10 cellular contexts compared by ENCODE assay signal in the genomic region with DNA sequence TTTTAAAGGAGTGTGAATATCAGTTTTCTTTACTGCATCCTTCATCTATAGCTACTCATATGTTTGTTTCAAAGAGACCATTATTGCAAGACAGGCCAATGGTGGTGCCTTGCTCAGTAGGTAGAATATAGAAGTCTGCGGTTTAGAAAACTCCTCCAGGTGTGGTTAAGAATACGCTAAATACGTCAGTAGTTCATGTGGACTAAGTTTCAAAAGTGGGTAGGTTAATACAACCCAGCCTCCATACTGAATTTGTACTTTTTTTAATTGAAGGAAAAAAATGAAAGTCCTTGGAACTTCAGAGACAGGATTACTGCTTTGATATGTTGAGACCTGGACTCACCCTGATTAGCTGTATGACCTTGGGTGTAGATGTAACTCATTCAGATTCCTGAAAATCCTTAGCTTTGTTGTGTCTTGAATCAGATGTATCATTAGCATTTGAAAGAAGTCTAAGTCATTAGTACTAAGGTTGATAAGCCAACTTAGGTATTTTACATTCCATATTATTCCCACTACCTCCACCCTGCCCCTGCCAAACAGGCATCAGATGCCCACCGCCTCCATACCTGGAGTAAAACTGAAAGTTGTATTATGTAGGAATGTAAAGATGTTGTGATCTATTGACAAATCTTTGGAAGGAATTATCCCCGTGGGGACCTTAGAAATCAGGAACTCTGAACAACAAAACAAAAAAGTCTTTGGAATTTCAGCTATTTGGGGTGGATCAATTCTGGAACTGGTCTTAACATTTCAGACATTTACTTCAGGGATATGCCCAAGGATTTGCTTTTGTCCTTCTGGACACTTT. TPM values are rescaled to one million over a fixed set of nuclear protein-coding genes. Genes with fewer than 3 reads are reported as not detected.
DNase-seq lines count a peak whose midpoint lies in the region; ATAC-seq and TF ChIP-seq lines count a peak whose summit lies in the region.
"Had no signal": no experiment of that assay in that cellular context is flagged by ENCODE, and none has a peak within 500 bp of the region (broad histone marks: within the 10 kb centered on the region; RNA-seq: fewer than 3 reads in every experiment).

No MANE protein-coding gene starts in this region.

- H3K4me3 Mint-ChIP-seq in endodermal cell: no peak overlapping the region
- H3K4me3 Mint-ChIP-seq: activated naive CD8-positive, alpha-beta T cell treated with anti-CD3 and anti-CD28 coated beads, Interleukin-2, amount 10 ng/mL, durations not matched to agents 7 days and 5 days had no signal

- peaks cover 14% of the 10 kb centered on the region for H3K36me3 Mint-ChIP-seq in endodermal cell (ENCODE audit: low read depth)
- H3K36me3 Mint-ChIP-seq: activated naive CD8-positive, alpha-beta T cell treated with anti-CD3 and anti-CD28 coated beads, Interleukin-2, amount 10 ng/mL, durations not matched to agents 7 days and 5 days had no signal

- peak overlapping the region; percentile 1 for H3K4me3 ChIP-seq in endodermal cell (ENCODE audit: low read length)

- H3K9ac ChIP-seq in endodermal cell (ENCODE audit: extremely low read depth, low read length, poor library complexity, severe bottlenecking): no peak overlapping the region

- no peaks in the 10 kb centered on the region for H3K9me3 Mint-ChIP-seq in endodermal cell
- H3K9me3 Mint-ChIP-seq: activated naive CD8-positive, alpha-beta T cell treated with anti-CD3 and anti-CD28 coated beads, Interleukin-2, amount 10 ng/mL, durations not matched to agents 7 days and 5 days had no signal

- WGBS in endodermal cell (ENCODE audit: insufficient coverage in 1 of 2, insufficient read length in 1 of 2), 2 experiments: 80 to 83% methylated on average over 3 to 5 of the region's 5 CpGs

- peaks cover 32% of the 10 kb centered on the region for H3K4me1 Mint-ChIP-seq in endodermal cell

- peak overlapping the region; percentile 57 for H3K27ac Mint-ChIP-seq in endodermal cell
- H3K27ac Mint-ChIP-seq: activated naive CD8-positive, alpha-beta T cell treated with anti-CD3 and anti-CD28 coated beads, Interleukin-2, amount 10 ng/mL, durations not matched to agents 7 days and 5 days had no signal

- no peaks in the 10 kb centered on the region for H3K27me3 Mint-ChIP-seq in endodermal cell (ENCODE audit: insufficient read depth)

- ATAC-seq in GM21447 (IDR thresholded peaks at IDR 0.05; ENCODE audit: unreplicated experiment) (peak; percentile 28), HG03135 (IDR thresholded peaks at IDR 0.05; ENCODE audit: unreplicated experiment) (peak; percentile 26)

- H3K27me3 ChIP-seq in endodermal cell (ENCODE audit: control insufficient read depth, insufficient read depth, low read length, poor library complexity, severe bottlenecking): no peaks in the 10 kb centered on the region

- peak; percentile 17 for DNase-seq in GM03348 (ENCODE audit: low spot score)
- DNase-seq in endodermal cell: no peak
- DNase-seq in amygdala (lab: John Stamatoyannopoulos, UW): no peak
- DNase-seq in DMS153 treated with DMSO at 0.1 percent for 48 hours (lab: John Stamatoyannopoulos, UW; ENCODE audit: unreplicated experiment): no peak
- no peak for DNase-seq in stimulated activated naive CD4-positive, alpha-beta T cell (lab: John Stamatoyannopoulos, UW)
- no peak for DNase-seq in substantia nigra (lab: John Stamatoyannopoulos, UW)
- DNase-seq: activated naive CD8-positive, alpha-beta T cell treated with anti-CD3 and anti-CD28 coated beads, Interleukin-2, amount 10 ng/mL, durations not matched to agents 7 days and 5 days; AML-193 had no signal

- H3K36me3 ChIP-seq in endodermal cell (ENCODE audit: control insufficient read depth, insufficient read depth, low read length): peaks cover 24% of the 10 kb centered on the region

- H3K4me1 ChIP-seq in endodermal cell (ENCODE audit: control insufficient read depth, insufficient read depth, low read length): peaks cover 6% of the 10 kb centered on the region

- no peaks in the 10 kb centered on the region for H3K9me3 ChIP-seq in endodermal cell (ENCODE audit: control insufficient read depth, low read length)

- no peak for TF ChIP-seq CTCF in endodermal cell (conservative IDR thresholded peaks at IDR 0.05)

- H3K27ac ChIP-seq in endodermal cell (ENCODE audit: low read depth, low read length) (no peak overlapping the region), substantia nigra (ENCODE audit: low read depth, low read length, poor library complexity, severe bottlenecking) (no peak overlapping the region)

RNA-seq across cellular contexts. Expression of a gene that starts 6.1 kb away (rescaled TPM):
- total RNA-seq in endodermal cell: 10 to 100 TPM; 60.3 to 63.0 TPM
- polyA plus RNA-seq in endodermal cell (2013, experiment 1 of 2): 230 TPM
- 203 TPM for polyA plus RNA-seq in endodermal cell (2013, experiment 2 of 2)
